ENCODE assay signal across 1 cellular context in genomic region chr5:128083033-128083810, GRCh38.
TF ChIP-seq lines count a peak whose summit lies in the region.

TSS of gene SLC12A2 (plus strand) at chr5:128083766. CDS start at chr5:128083955, 189 bp downstream.

TF ChIP-seq in HEK293, 187 proteins besides CTCF, POLR2A, EP300 and RAD21 (continued from another document and continues in another):
- TF ChIP-seq PRDM4 (tag by site-specific recombination; IDR thresholded peaks at IDR 0.05) (peak; percentile 36; the same call in 1 of the 2 replicates), KLF17 (tag by site-specific recombination; IDR thresholded peaks at IDR 0.05) (peak; percentile 88), KLF9 (tag by site-specific recombination; IDR thresholded peaks at IDR 0.05; ENCODE audit: low read depth) (peak; percentile 69; the same call in 1 of the 2 replicates), ZNF785 (tag by site-specific recombination; IDR thresholded peaks at IDR 0.05) (no peak), ZNF157 (tag by site-specific recombination; IDR thresholded peaks at IDR 0.05) (no peak), ZNF561 (tag by site-specific recombination; IDR thresholded peaks at IDR 0.05; ENCODE audit: borderline replicate concordance) (peak; percentile 28; the same call in 1 of the 2 replicates), ZNF473 (tag by site-specific recombination; IDR thresholded peaks at IDR 0.05) (no peak), ZNF292 (tag by site-specific recombination; IDR thresholded peaks at IDR 0.05; ENCODE audit: borderline replicate concordance, low read depth) (no peak), ZNF155 (tag by site-specific recombination; IDR thresholded peaks at IDR 0.05) (no peak), ZBTB10 (tag by site-specific recombination; IDR thresholded peaks at IDR 0.05) (peak; percentile 87), ZNF274 (IDR thresholded peaks at IDR 0.05; ENCODE audit: low read length) (no peak), ZNF274 (tag by site-specific recombination; IDR thresholded peaks at IDR 0.05; ENCODE audit: borderline replicate concordance) (no peak), ZNF132 (tag by site-specific recombination; IDR thresholded peaks at IDR 0.05; ENCODE audit: borderline replicate concordance) (no peak), ZBTB21 (tag by site-specific recombination; IDR thresholded peaks at IDR 0.05) (no peak), WT1 (tag by site-specific recombination; IDR thresholded peaks at IDR 0.05) (peak; percentile 82), GLI4 (tag by site-specific recombination; IDR thresholded peaks at IDR 0.05) (peak; percentile 57; the same call in 1 of the 2 replicates), ZNF416 (tag by site-specific recombination; IDR thresholded peaks at IDR 0.05) (no peak), TCF7L2 (IDR thresholded peaks at IDR 0.05; ENCODE audit: borderline replicate concordance, low read depth, low read length) (no peak), ZNF488 (tag by site-specific recombination; IDR thresholded peaks at IDR 0.05) (no peak), ZNF214 (tag by site-specific recombination; IDR thresholded peaks at IDR 0.05; ENCODE audit: borderline replicate concordance) (no peak), ZFP3 (tag by site-specific recombination; IDR thresholded peaks at IDR 0.05; ENCODE audit: low read depth) (no peak), ZNF140 (tag by site-specific recombination; IDR thresholded peaks at IDR 0.05) (peak; percentile 30; the same call in 1 of the 2 replicates), ZNF169 (tag by site-specific recombination; IDR thresholded peaks at IDR 0.05) (0 out of 2 replicates have a peak, but pooled peaks have one; percentile 28), ZNF76 (tag by site-specific recombination; IDR thresholded peaks at IDR 0.05; ENCODE audit: borderline replicate concordance, low read depth) (peak; percentile 85; the same call in 1 of the 2 replicates), SCRT1 (tag by site-specific recombination; IDR thresholded peaks at IDR 0.05; ENCODE audit: borderline replicate concordance) (no peak), ZNF138 (tag by site-specific recombination; IDR thresholded peaks at IDR 0.05; ENCODE audit: borderline replicate concordance) (peak; percentile 37; the same call in 1 of the 2 replicates), KLF10 (tag by site-specific recombination; IDR thresholded peaks at IDR 0.05) (no peak), ZNF639 (tag by site-specific recombination; IDR thresholded peaks at IDR 0.05) (0 out of 2 replicates have a peak, but pooled peaks have one; percentile 36), ZBTB6 (tag by site-specific recombination; IDR thresholded peaks at IDR 0.05) (no peak), ZNF311 (tag by site-specific recombination; IDR thresholded peaks at IDR 0.05; ENCODE audit: borderline replicate concordance) (no peak), EGR2 (tag by site-specific recombination; IDR thresholded peaks at IDR 0.05; ENCODE audit: low read depth) (peak; percentile 93), ZNF558 (tag by site-specific recombination; IDR thresholded peaks at IDR 0.05) (no peak), ZSCAN30 (tag by site-specific recombination; IDR thresholded peaks at IDR 0.05) (peak; percentile 21; the same call in 1 of the 2 replicates), ZNF133 (tag by site-specific recombination; IDR thresholded peaks at IDR 0.05) (peak; percentile 32; the same call in 1 of the 2 replicates), ZNF747 (tag by site-specific recombination; IDR thresholded peaks at IDR 0.05) (no peak), ZNF843 (tag by site-specific recombination; IDR thresholded peaks at IDR 0.05) (peak; percentile 47; the same call in 1 of the 2 replicates), ZNF184 (tag by site-specific recombination; IDR thresholded peaks at IDR 0.05) (no peak), ATF2 (tag by site-specific recombination; IDR thresholded peaks at IDR 0.05; ENCODE audit: low read depth) (no peak), ZBTB48 (tag by site-specific recombination; IDR thresholded peaks at IDR 0.05) (peak; percentile 80), ZNF433 (tag by site-specific recombination; IDR thresholded peaks at IDR 0.05; ENCODE audit: low read depth) (no peak), ZNF560 (tag by site-specific recombination; IDR thresholded peaks at IDR 0.05; ENCODE audit: borderline replicate concordance) (no peak), ZNF510 (tag by site-specific recombination; IDR thresholded peaks at IDR 0.05; ENCODE audit: insufficient replicate concordance) (no peak), ZNF837 (tag by site-specific recombination; IDR thresholded peaks at IDR 0.05) (no peak; the same call in 1 of the 2 replicates), ZNF114 (tag by site-specific recombination; IDR thresholded peaks at IDR 0.05) (no peak), ZNF404 (tag by site-specific recombination; IDR thresholded peaks at IDR 0.05) (no peak), ZXDB (tag by site-specific recombination; IDR thresholded peaks at IDR 0.05) (peak; percentile 93), ZNF580 (tag by site-specific recombination; IDR thresholded peaks at IDR 0.05) (peak; percentile 74; the same call in 1 of the 2 replicates), ZNF302 (tag by site-specific recombination; IDR thresholded peaks at IDR 0.05; ENCODE audit: low read depth) (no peak), ZNF175 (tag by site-specific recombination; IDR thresholded peaks at IDR 0.05) (no peak), KLF8 (tag by site-specific recombination; IDR thresholded peaks at IDR 0.05) (peak; percentile 96), ZFP69B (tag by site-specific recombination; IDR thresholded peaks at IDR 0.05) (no peak), ZNF624 (tag by site-specific recombination; IDR thresholded peaks at IDR 0.05) (no peak), ZBTB17 (tag by site-specific recombination; IDR thresholded peaks at IDR 0.05) (peak; percentile 86), ZNF10 (tag by site-specific recombination; IDR thresholded peaks at IDR 0.05) (peak; percentile 93), ZSCAN5A (tag by site-specific recombination; IDR thresholded peaks at IDR 0.05) (peak; percentile 69), ZNF777 (tag by site-specific recombination; IDR thresholded peaks at IDR 0.05; ENCODE audit: borderline replicate concordance) (no peak; the same call in 1 of the 2 replicates), PATZ1 (tag by site-specific recombination; IDR thresholded peaks at IDR 0.05) (peak; percentile 99)
